ENCODE assay signal across 2 cellular contexts in the genomic region with DNA sequence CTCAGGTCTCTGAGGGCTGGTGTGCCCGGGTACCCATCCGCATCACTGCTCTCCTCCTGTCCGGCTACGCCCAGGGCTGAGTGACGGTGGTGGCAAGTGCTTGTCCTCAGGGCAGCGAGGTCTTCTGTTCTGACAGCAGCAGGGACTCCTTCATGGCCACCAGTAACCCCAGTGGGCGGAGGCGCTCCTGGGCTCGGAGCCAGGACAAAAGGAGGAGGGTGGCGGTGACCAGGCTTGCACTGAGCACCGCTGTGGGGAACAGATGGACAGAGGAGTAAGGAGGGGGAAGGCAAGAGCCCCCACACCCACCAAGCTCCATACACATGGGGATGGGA.
TF ChIP-seq lines count a peak whose summit lies in the region.

No MANE protein-coding gene starts in this region.

TF ChIP-seq in IMR-90, 13 proteins besides CTCF, POLR2A, EP300 and RAD21:
- TF ChIP-seq CHD1 (IDR thresholded peaks at IDR 0.05; ENCODE audit: low read depth, low read length) (no peak), MAZ (IDR thresholded peaks at IDR 0.05; ENCODE audit: borderline replicate concordance, low read depth, low read length) (no peak), USF2 (IDR thresholded peaks at IDR 0.05; ENCODE audit: low read depth, low read length) (no peak), CEBPB (IDR thresholded peaks at IDR 0.05; ENCODE audit: low read depth, low read length) (no peak), MXI1 (IDR thresholded peaks at IDR 0.05; ENCODE audit: borderline replicate concordance, low read depth, low read length) (no peak), FOS (IDR thresholded peaks at IDR 0.05; ENCODE audit: low read depth, low read length) (no peak), RCOR1 (IDR thresholded peaks at IDR 0.05; ENCODE audit: insufficient replicate concordance, low read length) (no peak), MAFK (IDR thresholded peaks at IDR 0.05; ENCODE audit: low read depth, low read length) (no peak), SMC3 (IDR thresholded peaks at IDR 0.05; ENCODE audit: low read depth, low read length) (no peak), BHLHE40 (IDR thresholded peaks at IDR 0.05; ENCODE audit: low read depth, low read length) (no peak), NFE2L2 (IDR thresholded peaks at IDR 0.05; ENCODE audit: low read depth, low read length) (no peak), RFX5 (IDR thresholded peaks at IDR 0.05; ENCODE audit: low read depth, low read length) (no peak)
- TF ChIP-seq, protein P1, sequence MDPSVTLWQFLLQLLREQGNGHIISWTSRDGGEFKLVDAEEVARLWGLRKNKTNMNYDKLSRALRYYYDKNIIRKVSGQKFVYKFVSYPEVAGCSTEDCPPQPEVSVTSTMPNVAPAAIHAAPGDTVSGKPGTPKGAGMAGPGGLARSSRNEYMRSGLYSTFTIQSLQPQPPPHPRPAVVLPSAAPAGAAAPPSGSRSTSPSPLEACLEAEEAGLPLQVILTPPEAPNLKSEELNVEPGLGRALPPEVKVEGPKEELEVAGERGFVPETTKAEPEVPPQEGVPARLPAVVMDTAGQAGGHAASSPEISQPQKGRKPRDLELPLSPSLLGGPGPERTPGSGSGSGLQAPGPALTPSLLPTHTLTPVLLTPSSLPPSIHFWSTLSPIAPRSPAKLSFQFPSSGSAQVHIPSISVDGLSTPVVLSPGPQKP (IDR thresholded peaks at IDR 0.05; ENCODE audit: borderline replicate concordance, low read depth, low read length) = no peak

TF ChIP-seq in endothelial cell of umbilical vein, 7 proteins besides CTCF, POLR2A, EP300 and RAD21:
- TF ChIP-seq MAX (IDR thresholded peaks at IDR 0.05; ENCODE audit: insufficient read depth, insufficient read length) = no peak
- no peak for TF ChIP-seq POLR2AphosphoS5 (IDR thresholded peaks at IDR 0.05; ENCODE audit: insufficient read depth, low read depth, low read length)
- no peak for TF ChIP-seq MYC (IDR thresholded peaks at IDR 0.05; ENCODE audit: low read depth, low read length)
- no peak for TF ChIP-seq FOS (IDR thresholded peaks at IDR 0.05; ENCODE audit: borderline replicate concordance, insufficient read depth, low read length)
- no peak for TF ChIP-seq EZH2 (IDR thresholded peaks at IDR 0.05; ENCODE audit: borderline replicate concordance, low read depth, low read length, severe bottlenecking)
- TF ChIP-seq GATA2 (IDR thresholded peaks at IDR 0.05; ENCODE audit: insufficient read depth, insufficient read length, low read depth, low read length) = no peak
- no peak for TF ChIP-seq JUN (IDR thresholded peaks at IDR 0.05; ENCODE audit: borderline replicate concordance, insufficient read depth, insufficient read length, low read depth)
TF ChIP-seq in endothelial cell of umbilical vein: peak in this region for 0.
